8 cellular contexts compared by ENCODE assay signal in genomic region chr15:70094690-70095311, GRCh38. TPM values are rescaled to one million over a fixed set of nuclear protein-coding genes. Genes with fewer than 3 reads are reported as not detected.
DNase-seq lines count a peak whose midpoint lies in the region; ATAC-seq, FAIRE-seq and TF ChIP-seq lines count a peak whose summit lies in the region.

No MANE protein-coding gene starts in this region.

- H3K27ac ChIP-seq in HEK293 (ENCODE audit: extremely low read depth, low read depth, low read length) (peak overlapping the region; percentile 99), pancreas (no peak overlapping the region)

- no peak for FAIRE-seq in pancreas (lab: Jason Lieb, UNC)

- H3K36me3 ChIP-seq in HEK293 (ENCODE audit: control insufficient read depth in 2 of 2, insufficient read depth in 1 of 2, low read length in 2 of 2) = peaks cover 27 to 55% of the 10 kb centered on the region in 2 experiments
- H3K36me3 ChIP-seq in pancreas = peaks cover 0 to 4% (median 0%) of the 10 kb centered on the region in 3 donors

- POLR2A ChIA-PET in HEK293 (lab: Yijun Ruan, JAX) = interaction anchor here (0.5 to 4.2 kb wide), 5 partner anchors 32 to 102 kb away, joined by 3 to 31 read pairs (median 3); no protein-coding TSS in a partner anchor

- H3K27ac Mint-ChIP-seq in endothelial cell (ENCODE audit: unreplicated experiment) = peak overlapping the region; percentile 77

- ATAC-seq in pancreas (no peak), GM21786 (IDR thresholded peaks at IDR 0.05; ENCODE audit: unreplicated experiment) (no peak), left colon (no peak)

- peaks cover 45% of the 10 kb centered on the region for H3K4me1 ChIP-seq in HEK293 (ENCODE audit: control insufficient read depth, insufficient read depth, low read length)
- H3K4me1 ChIP-seq in pancreas = peaks cover 21 to 44% (median 29%) of the 10 kb centered on the region in 3 donors

- H3K9me3 Mint-ChIP-seq in endothelial cell (ENCODE audit: unreplicated experiment) = no peaks in the 10 kb centered on the region

- peak overlapping the region; percentile 99 for H3K4me3 Mint-ChIP-seq in endothelial cell (ENCODE audit: unreplicated experiment)

- peaks cover 9% of the 10 kb centered on the region for H3K27me3 Mint-ChIP-seq in endothelial cell (ENCODE audit: unreplicated experiment)

- no peaks in the 10 kb centered on the region for H3K9me3 ChIP-seq in HEK293 (ENCODE audit: control insufficient read depth, insufficient read depth, low read depth, low read length)
- no peaks in the 10 kb centered on the region for H3K9me3 ChIP-seq in pancreas

- DNase-seq in endothelial cell (ENCODE audit: low spot score) = no peak
- no peak for DNase-seq in pancreas
- DNase-seq in 8988T = no peak
- DNase-seq in stimulated activated CD4-positive, alpha-beta T cell treated with anti-CD3 and anti-CD28 coated beads, Interleukin-4, amount 100 ng/mL, for 4 hours = no peak
- DNase-seq in left colon = no peak

- no peak for TF ChIP-seq CTCF in HEK293 (tag by site-specific recombination; IDR thresholded peaks at IDR 0.05)
- TF ChIP-seq CTCF in endothelial cell (IDR thresholded peaks at IDR 0.05; ENCODE audit: unreplicated experiment) = no peak
- TF ChIP-seq CTCF in pancreas (IDR thresholded peaks at IDR 0.05) = no peak

- peaks cover 7% of the 10 kb centered on the region for H3K36me3 Mint-ChIP-seq in endothelial cell (ENCODE audit: low read depth, unreplicated experiment)

- WGBS in pancreas, 2 donors = 67 to 73% methylated on average over 8 of the region's 8 CpGs

- H3K27me3 ChIP-seq in pancreas = no peaks in the 10 kb centered on the region

- intact Hi-C loops in pancreas (cut with DNase I) = loop anchor here in 1 of 3 donors (5.0 kb wide), 1 partner anchor 502 kb away; no protein-coding TSS in a partner anchor
- intact Hi-C loops in left colon (cut with DNase I, micrococcal nuclease) = no loop called here

- peaks cover 49% of the 10 kb centered on the region for H3K4me1 Mint-ChIP-seq in endothelial cell (ENCODE audit: unreplicated experiment)

- CTCF ChIA-PET in HEK293 (lab: Yijun Ruan, JAX) = interaction anchor here (0.6 to 1.5 kb wide), 8 partner anchors 53 to 617 kb away, joined by 3 to 5 read pairs (median 3); no protein-coding TSS in a partner anchor

- H3K4me3 ChIP-seq in HEK293 (ENCODE audit: low read depth, low read length) = peak overlapping the region; percentile 92
- peak overlapping the region in 3 of 4 donors; percentile 83 to 87 (median 86) for H3K4me3 ChIP-seq in pancreas

TF ChIP-seq in HEK293, 187 proteins besides CTCF, POLR2A, EP300 and RAD21 (continues in another document):
- TF ChIP-seq ZNF585B (tag by site-specific recombination; IDR thresholded peaks at IDR 0.05) (no peak), ZNF423 (tag by site-specific recombination; IDR thresholded peaks at IDR 0.05) (peak; percentile 75; the same call in 1 of the 2 replicates), ZSCAN16 (tag by site-specific recombination; IDR thresholded peaks at IDR 0.05) (no peak), ZNF274 (IDR thresholded peaks at IDR 0.05; ENCODE audit: low read length) (no peak), ZNF274 (tag by site-specific recombination; IDR thresholded peaks at IDR 0.05; ENCODE audit: borderline replicate concordance) (no peak), ZNF404 (tag by site-specific recombination; IDR thresholded peaks at IDR 0.05) (no peak), ZNF211 (tag by site-specific recombination; IDR thresholded peaks at IDR 0.05; ENCODE audit: low read depth) (no peak), ZNF324 (tag by site-specific recombination; IDR thresholded peaks at IDR 0.05) (no peak), ZNF548 (tag by site-specific recombination; IDR thresholded peaks at IDR 0.05) (no peak), ZNF391 (tag by site-specific recombination; IDR thresholded peaks at IDR 0.05; ENCODE audit: borderline replicate concordance, low read depth) (no peak), PRDM6 (tag by site-specific recombination; IDR thresholded peaks at IDR 0.05) (peak; percentile 55), ZBTB48 (tag by site-specific recombination; IDR thresholded peaks at IDR 0.05) (peak; percentile 42; the same call in 1 of the 2 replicates), ZIC2 (tag by site-specific recombination; IDR thresholded peaks at IDR 0.05) (peak; percentile 99), ZNF561 (tag by site-specific recombination; IDR thresholded peaks at IDR 0.05; ENCODE audit: borderline replicate concordance) (peak; percentile 72; the same call in 1 of the 2 replicates), ZNF24 (tag by site-specific recombination; IDR thresholded peaks at IDR 0.05) (no peak), KLF10 (tag by site-specific recombination; IDR thresholded peaks at IDR 0.05) (0 out of 2 replicates have a peak, but pooled peaks have one; percentile 29), OVOL3 (tag by site-specific recombination; IDR thresholded peaks at IDR 0.05) (peak; percentile 53; the same call in 1 of the 2 replicates), FEZF1 (tag by site-specific recombination; IDR thresholded peaks at IDR 0.05) (peak; percentile 15; the same call in 1 of the 2 replicates), ZEB2 (tag by site-specific recombination; IDR thresholded peaks at IDR 0.05) (no peak), ZNF214 (tag by site-specific recombination; IDR thresholded peaks at IDR 0.05; ENCODE audit: borderline replicate concordance) (no peak)

TF ChIP-seq in PFSK-1, 5 proteins besides CTCF, POLR2A, EP300 and RAD21:
- TF ChIP-seq FOXP2 (optimal IDR thresholded peaks at IDR 0.05; ENCODE audit: borderline replicate concordance, extremely low read depth, extremely low read length, insufficient read depth) = no peak
- peak; percentile 73; the same call in 1 of the 2 replicates for TF ChIP-seq SIN3A (IDR thresholded peaks at IDR 0.05; ENCODE audit: borderline replicate concordance, insufficient read depth, low read length)

RNA-seq across cellular contexts. Expression of gene TLE3, which starts 2.9 kb away (rescaled TPM):
- polyA plus RNA-seq in PFSK-1 (2012; ENCODE audit: insufficient read length, low read depth) = 150 TPM
- total RNA-seq in endothelial cell (ENCODE audit: unreplicated experiment) (80.8 TPM), pancreas (10 to 100 TPM; 13.9 to 37.2 (median 21.7) TPM), left colon (10 to 100 TPM; 51.2 to 79.7 TPM)
- 10 to 100 TPM; 12.5 to 13.0 TPM for polyA plus RNA-seq in pancreas
